In genomic region chr10:43665054-43665453, GRCh38 we compare ENCODE assay signal across 30 cellular contexts.
"Had no signal": no experiment of that assay in that cellular context is flagged by ENCODE, and none has a peak within 500 bp of the region (broad histone marks: within the 10 kb centered on the region; RNA-seq: fewer than 3 reads in every experiment).

No MANE protein-coding gene starts in this region.

- H3K27me3 ChIP-seq: ascending aorta, SJCRH30 had no signal

- H3K4me2 ChIP-seq: PC-9 had no signal

- H2AFZ ChIP-seq: PC-9 had no signal

- H3K27ac ChIP-seq: ascending aorta, cardiac muscle cell, PC-9, SJCRH30, SK-N-MC, WERI-Rb-1 had no signal

- H3K4me3 ChIP-seq: ascending aorta, cardiac muscle cell, PC-9, SJCRH30, SK-N-MC had no signal

- H3K36me3 ChIP-seq: ascending aorta, cardiac muscle cell, SJCRH30, WERI-Rb-1 had no signal

- H3K4me1 ChIP-seq: ascending aorta, SJCRH30 had no signal

- H3K9me3 ChIP-seq: ascending aorta, SJCRH30 had no signal

- ATAC-seq: activated CD8-positive, alpha-beta T cell treated with anti-CD3 and anti-CD28 coated beads for 36 hours; activated T-cell treated with anti-CD3 and anti-CD28 coated beads, Interleukin-2, amount 50 U/mL, for 72 hours; activated T-helper 17 cell treated with anti-CD3 and anti-CD28 coated beads, Interleukin-2, amount 50 U/mL, for 72 hours had no signal

- DNase-seq: activated CD4-positive, alpha-beta T cell treated with anti-CD3 and anti-CD28 coated beads for 1 hour; activated CD4-positive, alpha-beta T cell treated with anti-CD3 and anti-CD28 coated beads, Interleukin-2, amount 10 ng/mL, durations not matched to agents 24 days and 14 days; activated CD4-positive, alpha-beta T cell treated with anti-CD3 and anti-CD28 coated beads, Interleukin-2, amount 50 U/mL, for 4 hours; activated CD4-positive, CD25-positive, alpha-beta regulatory T cell; activated CD8-positive, alpha-beta T cell treated with anti-CD3 and anti-CD28 coated beads for 36 hours; activated effector memory CD4-positive, alpha-beta T cell treated with anti-CD3 and anti-CD28 coated beads, Interleukin-2, amount 50 U/mL, for 16 hours; activated naive CD4-positive, alpha-beta T cell; activated naive CD4-positive, alpha-beta T cell treated with anti-CD3 and anti-CD28 coated beads, Interleukin-2, amount 50 U/mL, for 16 hours; activated naive CD8-positive, alpha-beta T cell treated with anti-CD3 and anti-CD28 coated beads for 36 hours; activated T-cell treated with anti-CD3 and anti-CD28 coated beads, Interleukin-2, amount 50 U/mL, for 1 hour; activated T-cell treated with anti-CD3 and anti-CD28 coated beads, Interleukin-2, amount 50 U/mL, for 72 hours; amygdala; Kasumi-1; MM.1S; MV-4-11; NCI-H1092; NCI-H1436 treated with DMSO at 0.1 percent for 48 hours; NCI-H1694 treated with DMSO at 0.1 percent for 48 hours; NCI-H2029; NCI-H345; NCI-H524 treated with DMSO at 0.1 percent for 48 hours; PC-9; SHP77; SJCRH30; T1000; WERI-Rb-1 had no signal
